Comparison of ENCODE assay signal across 8 cellular contexts in the genomic region with DNA sequence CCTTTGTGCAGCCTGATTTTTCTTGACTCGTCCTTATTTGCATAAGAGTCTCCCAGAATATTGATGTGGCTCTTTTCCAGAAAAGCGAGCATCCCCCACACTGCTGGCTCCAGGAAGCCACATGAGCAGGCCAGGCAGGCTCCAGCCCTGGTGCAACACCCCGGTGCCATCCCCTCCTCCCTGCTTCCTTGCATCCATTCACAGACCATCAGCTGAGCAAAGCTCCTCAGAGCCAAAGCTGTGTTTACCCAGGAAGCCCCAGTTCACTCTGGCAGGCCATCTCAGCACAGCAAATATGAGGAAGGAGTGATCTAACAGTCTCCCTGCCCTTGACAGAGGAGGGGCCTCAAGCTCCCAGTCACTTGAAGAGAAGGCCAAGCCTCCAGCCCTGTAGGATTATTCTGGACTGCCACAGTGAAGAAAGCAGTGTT. TPM values are rescaled to one million over a fixed set of nuclear protein-coding genes. Genes with fewer than 3 reads are reported as not detected.
DNase-seq lines count a peak whose midpoint lies in the region; ATAC-seq and TF ChIP-seq lines count a peak whose summit lies in the region.

No MANE protein-coding gene starts in this region.

- peaks cover 20% of the 10 kb centered on the region for H3K4me1 Mint-ChIP-seq in endodermal cell

- H3K36me3 Mint-ChIP-seq in endodermal cell (ENCODE audit: low read depth) = no peaks in the 10 kb centered on the region

- peak overlapping the region; percentile 23 for H3K4me3 ChIP-seq in AG04450 (ENCODE audit: low read depth, low read length)
- H3K4me3 ChIP-seq in endodermal cell (ENCODE audit: low read length) = no peak overlapping the region
- H3K4me3 ChIP-seq in mucosa of descending colon = no peak overlapping the region
- H3K4me3 ChIP-seq in transverse colon = no peak overlapping the region

- no peak for TF ChIP-seq POLR2A in transverse colon (IDR thresholded peaks at IDR 0.05)

- H3K27ac ChIP-seq in AG04450 (ENCODE audit: low read depth, low read length) = peak overlapping the region; percentile 96
- peak overlapping the region; percentile 54 for H3K27ac ChIP-seq in endodermal cell (ENCODE audit: low read depth, low read length)
- no peak overlapping the region for H3K27ac ChIP-seq in transverse colon

- no peak overlapping the region for H3K9ac ChIP-seq in endodermal cell (ENCODE audit: extremely low read depth, low read length, poor library complexity, severe bottlenecking)

- no peaks in the 10 kb centered on the region for H3K27me3 Mint-ChIP-seq in endodermal cell (ENCODE audit: insufficient read depth)

- in situ Hi-C loops in transverse colon (cut with MboI; ENCODE audit: low pct_ligation_motif_present in 1 of 4, low pct_unique_long_range_greater_than_20kb in 1 of 4, low sequenced_read_pairs in 3 of 4) = no loop called here

- POLR2A ChIA-PET in AG04450 (lab: Yijun Ruan, JAX) = interaction anchor here (0.8 to 1.9 kb wide), 6 partner anchors 11 to 34 kb away, joined by 3 to 17 read pairs (median 3); a partner anchor contains a TSS

- no peak overlapping the region for H3K4me3 Mint-ChIP-seq in endodermal cell

- H3K9me3 Mint-ChIP-seq in endodermal cell = peaks cover 7% of the 10 kb centered on the region

- no peak overlapping the region for H3K27ac Mint-ChIP-seq in endodermal cell

- no peaks in the 10 kb centered on the region for H3K9me3 ChIP-seq in AG04450 (ENCODE audit: control insufficient read depth, insufficient read depth, low read length)
- H3K9me3 ChIP-seq in endodermal cell (ENCODE audit: control insufficient read depth, low read length) = no peaks in the 10 kb centered on the region
- H3K9me3 ChIP-seq in mucosa of descending colon = no peaks in the 10 kb centered on the region
- H3K9me3 ChIP-seq in transverse colon = no peaks in the 10 kb centered on the region

- CTCF ChIA-PET in AG04450 (lab: Charles Lee) = interaction anchor here (0.6 to 3.9 kb wide), 4 partner anchors 31 to 1631 kb away, joined by 3 to 33 read pairs (median 4); a partner anchor contains a TSS

- DNase-seq in AG04450 (ENCODE audit: low read depth, low spot score) (peak; percentile 86), NCI-H2029 (lab: John Stamatoyannopoulos, UW) (peak; percentile 86), endodermal cell (peak; percentile 69), mucosa of descending colon (peak in 2 of 3 donors; percentile 11 to 47), D341Med (ENCODE audit: low spot score) (no peak), transverse colon (no peak), RPMI8226 (no peak)

- TF ChIP-seq EP300 in transverse colon (IDR thresholded peaks at IDR 0.05; ENCODE audit: low read depth) = no peak

- H3K27me3 ChIP-seq in AG04450 (ENCODE audit: control insufficient read depth, insufficient read depth, low read length) (no peaks in the 10 kb centered on the region), endodermal cell (ENCODE audit: control insufficient read depth, insufficient read depth, low read length, poor library complexity, severe bottlenecking) (no peaks in the 10 kb centered on the region), transverse colon (no peaks in the 10 kb centered on the region)

- TF ChIP-seq CTCF in AG04450 (IDR thresholded peaks at IDR 0.05; ENCODE audit: low read depth, low read length) = no peak
- no peak for TF ChIP-seq CTCF in endodermal cell (conservative IDR thresholded peaks at IDR 0.05)
- no peak for TF ChIP-seq CTCF in mucosa of descending colon (IDR thresholded peaks at IDR 0.05)
- TF ChIP-seq CTCF in transverse colon (IDR thresholded peaks at IDR 0.05) = no peak

- H3K36me3 ChIP-seq in endodermal cell (ENCODE audit: control insufficient read depth, insufficient read depth, low read length) (no peaks in the 10 kb centered on the region), mucosa of descending colon (ENCODE audit: low read depth) (no peaks in the 10 kb centered on the region), transverse colon (no peaks in the 10 kb centered on the region)

- peak; percentile 34 for ATAC-seq in mucosa of descending colon
- ATAC-seq in HG03135 (IDR thresholded peaks at IDR 0.05; ENCODE audit: unreplicated experiment) = no peak

- intact Hi-C loops in mucosa of descending colon (cut with DNase I, micrococcal nuclease) (no loop called here), transverse colon (cut with DNase I; ENCODE audit: low total_unique reads) (no loop called here)

- H3K4me1 ChIP-seq in endodermal cell (ENCODE audit: control insufficient read depth, insufficient read depth, low read length) = no peaks in the 10 kb centered on the region
- H3K4me1 ChIP-seq in mucosa of descending colon (ENCODE audit: low read depth) = no peaks in the 10 kb centered on the region
- H3K4me1 ChIP-seq in transverse colon = no peaks in the 10 kb centered on the region

- WGBS in endodermal cell (ENCODE audit: insufficient coverage in 1 of 2, insufficient read length in 1 of 2), 2 experiments = 39 to 54% methylated on average over 2 to 3 of the region's 3 CpGs
- 50% methylated on average over 3 of the region's 3 CpGs; no CpG with 5 or more reads in 1 of the 2 donors for WGBS in transverse colon (ENCODE audit: low coverage in 1 of 2), 2 donors

RNA-seq across cellular contexts. Expression of a gene that starts 34.4 kb away (rescaled TPM):
- polyA plus RNA-seq in AG04450 (2011; rRNA removed) = 6.1 and 6.8 TPM in 2 replicates
- polyA minus RNA-seq in AG04450 (2011; rRNA and poly(A)+ RNA removed) = 7.7 and 9.2 TPM in 2 replicates
- total RNA-seq in endodermal cell (not detected), mucosa of descending colon (under 1 TPM in 1 of 3 donors, not detected in 2; 0.16 TPM), transverse colon (not detected)
- 0.57 TPM for polyA plus RNA-seq in endodermal cell (2013, experiment 1 of 2)
- 0.50 TPM for polyA plus RNA-seq in endodermal cell (2013, experiment 2 of 2)

Comparison
In these comparisons a context has a peak if more than half of its experiments do, and no peak if none do; other contexts are left out.
1. DNase-seq: peak in AG04450 (single experiment), NCI-H2029 (single experiment), endodermal cell (single experiment) and mucosa of descending colon (2 of 3); none in D341Med (single experiment), transverse colon (single experiment) and RPMI8226 (single experiment).
2. H3K27ac ChIP-seq: peak in AG04450 (single experiment) and endodermal cell (single experiment); none in transverse colon (0 of 4).